Comparison of ENCODE assay signal across 8 cellular contexts in the genomic region with DNA sequence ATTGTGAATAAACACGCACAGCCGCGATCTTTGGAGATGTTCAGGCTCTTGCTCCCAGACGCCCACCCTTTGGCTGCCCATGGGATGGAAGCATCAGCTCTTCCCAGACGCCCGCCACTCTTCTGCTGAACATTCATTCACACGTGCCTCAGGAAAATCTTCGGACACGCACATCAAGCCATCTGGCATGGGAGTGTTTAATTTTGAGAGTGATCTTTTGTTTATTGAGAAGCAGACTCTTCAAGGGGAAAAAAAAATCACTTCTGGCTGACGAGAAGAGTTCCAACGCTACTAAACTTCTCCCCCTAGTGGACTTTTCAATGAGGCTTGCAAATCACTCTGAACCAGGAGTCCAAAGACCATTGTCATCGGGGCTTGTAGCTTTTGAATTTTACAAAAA.
DNase-seq lines count a peak whose midpoint lies in the region; ATAC-seq and TF ChIP-seq lines count a peak whose summit lies in the region.

No MANE protein-coding gene starts in this region.

- no peak overlapping the region for H3K23ac ChIP-seq in mesendoderm (ENCODE audit: low read length)

- no peaks in the 10 kb centered on the region for H3K4me1 ChIP-seq in mesendoderm (ENCODE audit: control insufficient read depth, low read depth, low read length)

- no peak overlapping the region for H2BK15ac ChIP-seq in mesendoderm (replicated peaks; ENCODE audit: low read depth)

- no peak overlapping the region for H3K27ac ChIP-seq in mesendoderm (ENCODE audit: low read depth, low read length)

- TF ChIP-seq CTCF in brain (conservative IDR thresholded peaks at IDR 0.05) = peak; percentile 63 to 66
- TF ChIP-seq CTCF in GM10266 (IDR thresholded peaks at IDR 0.05; ENCODE audit: control insufficient read depth, insufficient read depth, low read depth, missing control alignments) = no peak

- ATAC-seq in GM18861 (IDR thresholded peaks at IDR 0.05; ENCODE audit: unreplicated experiment) (no peak), T-helper 17 cell (no peak)

- H3K27ac Mint-ChIP-seq in brain = peak overlapping the region in 1 of 5 experiments; percentile 76
- H3K27ac Mint-ChIP-seq in T-helper 17 cell = no peak overlapping the region

- H3K36me3 ChIP-seq in mesendoderm (ENCODE audit: control insufficient read depth, insufficient read depth, low read length) = no peaks in the 10 kb centered on the region

- no peak overlapping the region for H3K56ac ChIP-seq in mesendoderm (ENCODE audit: low read length)

- no peak overlapping the region for H4K8ac ChIP-seq in mesendoderm (ENCODE audit: low read depth, low read length)

- no peaks in the 10 kb centered on the region for H3K79me1 ChIP-seq in mesendoderm (ENCODE audit: low read length)

- no peak overlapping the region for H2BK5ac ChIP-seq in mesendoderm (ENCODE audit: low read length)

- H3K18ac ChIP-seq in mesendoderm (ENCODE audit: low read length) = no peak overlapping the region

- H3K27me3 Mint-ChIP-seq in brain (no peaks in the 10 kb centered on the region), T-helper 17 cell (peaks cover 31% of the 10 kb centered on the region)

- H3K36me3 Mint-ChIP-seq in brain (no peaks in the 10 kb centered on the region), T-helper 17 cell (ENCODE audit: low read depth) (no peaks in the 10 kb centered on the region)

- DNase-seq in ELF-1 (ENCODE audit: low read depth, low spot score) (peak; percentile 45), NCI-H1694 treated with DMSO at 0.1 percent for 48 hours (lab: John Stamatoyannopoulos, UW) (peak; percentile 1), mesendoderm (peak; percentile 63), GM10266 (ENCODE audit: extremely low spot score) (no peak), globus pallidus (ENCODE audit: low spot score) (no peak), T-helper 17 cell (no peak)

- H3K4me1 Mint-ChIP-seq in brain = no peaks in the 10 kb centered on the region
- no peaks in the 10 kb centered on the region for H3K4me1 Mint-ChIP-seq in T-helper 17 cell

- H3K4me3 ChIP-seq in mesendoderm (ENCODE audit: low read length) = no peak overlapping the region

- no peak overlapping the region for H3K4ac ChIP-seq in mesendoderm (ENCODE audit: low read depth, low read length)

- no peak overlapping the region for H3K4me3 Mint-ChIP-seq in brain
- no peak overlapping the region for H3K4me3 Mint-ChIP-seq in T-helper 17 cell

- no peaks in the 10 kb centered on the region for H3K9me3 ChIP-seq in T-helper 17 cell (ENCODE audit: control insufficient read depth, low read length, poor library complexity, severe bottlenecking)

- no peak overlapping the region for H3K9ac ChIP-seq in mesendoderm (ENCODE audit: low read length)

- H3K79me2 ChIP-seq in mesendoderm (ENCODE audit: control insufficient read depth, insufficient read depth, low read length) = no peaks in the 10 kb centered on the region

- H2AK5ac ChIP-seq in mesendoderm (ENCODE audit: low read length) = no peak overlapping the region

- no peak overlapping the region for H2BK120ac ChIP-seq in mesendoderm (ENCODE audit: low read depth, low read length)

- H4K5ac ChIP-seq in mesendoderm (ENCODE audit: low read length) = no peak overlapping the region

- H3K9me3 Mint-ChIP-seq in brain = peaks cover 0 to 16% (median 6%) of the 10 kb centered on the region in 5 experiments

- H3K27me3 ChIP-seq in mesendoderm (ENCODE audit: insufficient read depth, low read length, poor library complexity) = no peaks in the 10 kb centered on the region

- no peak overlapping the region for H3K4me2 ChIP-seq in mesendoderm (ENCODE audit: low read length)

- no CpG with 5 or more reads among the region's 12 CpGs for WGBS in mesendoderm (ENCODE audit: extremely low coverage, insufficient coverage, low lambda C conversion rate)

Comparison
In these comparisons a context has a peak if more than half of its experiments do, and no peak if none do; other contexts are left out.
1. DNase-seq: peak in ELF-1 (single experiment), NCI-H1694 treated with DMSO at 0.1 percent for 48 hours (single experiment) and mesendoderm (single experiment); none in GM10266 (single experiment), globus pallidus (single experiment) and T-helper 17 cell (0 of 3).